Comparison of ENCODE assay signal across 8 cellular contexts in genomic region chr15:42273099-42273899, GRCh38.
DNase-seq lines count a peak whose midpoint lies in the region; ATAC-seq lines count a peak whose summit lies in the region.

TSS of gene GANC (plus strand) at chr15:42273201. CDS start at chr15:42274482, 1,281 bp downstream.
TSS of gene TMEM87A (minus strand) at chr15:42273433. CDS start at chr15:42273398, 35 bp downstream.

- H3K4me3 ChIP-seq in BLaER1 treated with 17β-estradiol and CSF1 and Interleukin-3, amounts not matched to agents 10 nM and 100 nM = peak within 1 kb of the TSS; percentile 64 to 82 (median 76)

- peak within 1 kb of the TSS; percentile 91 to 100 (median 94) for H3K4me2 ChIP-seq in BLaER1 treated with 17β-estradiol and CSF1 and Interleukin-3, amounts not matched to agents 10 nM and 100 nM

- peaks cover 10 to 48% (median 22%) of the 10 kb centered on the region in 11 experiments; a peak in 21 of 22 replicates for H3K36me3 ChIP-seq in BLaER1 treated with 17β-estradiol and CSF1 and Interleukin-3, amounts not matched to agents 10 nM and 100 nM

- H4K20me1 ChIP-seq in BLaER1 treated with 17β-estradiol and CSF1 and Interleukin-3, amounts not matched to agents 10 nM and 100 nM = peaks cover 6 to 46% (median 38%) of the 10 kb centered on the region in 11 experiments; a peak in 16 of 22 replicates

- H3K27me3 ChIP-seq in BLaER1 treated with 17β-estradiol and CSF1 and Interleukin-3, amounts not matched to agents 10 nM and 100 nM = no peaks in the 10 kb centered on the region

- peak; percentile 91 for ATAC-seq in GM19351 (IDR thresholded peaks at IDR 0.05; ENCODE audit: unreplicated experiment)
- peak; percentile 86 for ATAC-seq in HG03521 (IDR thresholded peaks at IDR 0.05; ENCODE audit: unreplicated experiment)

- H3K4me1 ChIP-seq in BLaER1 treated with 17β-estradiol and CSF1 and Interleukin-3, amounts not matched to agents 10 nM and 100 nM = peaks cover 24 to 45% (median 34%) of the 10 kb centered on the region in 10 experiments

- no peaks in the 10 kb centered on the region for H3K9me3 ChIP-seq in BLaER1 treated with 17β-estradiol and CSF1 and Interleukin-3, amounts not matched to agents 10 nM and 100 nM (replicated peaks in 1 of 11)

- DNase-seq in NCI-H748 (lab: John Stamatoyannopoulos, UW; ENCODE audit: unreplicated experiment) = peak; percentile 97
- DNase-seq in activated CD4-positive, alpha-beta T cell treated with anti-CD3 and anti-CD28 coated beads, Interleukin-2, amount 50 U/mL, for 1 hour = peak; percentile 93
- peak; percentile 99 for DNase-seq in dedifferentiated amniotic fluid mesenchymal stem cell (ENCODE audit: extremely low spot score)
- peak; percentile 100 for DNase-seq in left kidney (ENCODE audit: low read depth, low spot score)
- DNase-seq in stimulated activated CD4-positive, alpha-beta T cell treated with anti-CD3 and anti-CD28 coated beads, Interleukin-2, amount 100 ng/mL, for 24 hours = peak; percentile 93 to 96

- peak within 1 kb of the TSS; percentile 86 to 95 (median 94) for H3K27ac ChIP-seq in BLaER1 treated with 17β-estradiol and CSF1 and Interleukin-3, amounts not matched to agents 10 nM and 100 nM

- H3K9ac ChIP-seq in BLaER1 treated with 17β-estradiol and CSF1 and Interleukin-3, amounts not matched to agents 10 nM and 100 nM = peak within 1 kb of the TSS; percentile 85 to 94 (median 89)

Comparison
In these comparisons a context has a peak if more than half of its experiments do, and no peak if none do; other contexts are left out.
1. Peak in every context shown above with its lines: DNase-seq, ATAC-seq, H3K4me3 ChIP-seq and H3K27ac ChIP-seq.